1 cellular context compared by ENCODE assay signal in the genomic region with DNA sequence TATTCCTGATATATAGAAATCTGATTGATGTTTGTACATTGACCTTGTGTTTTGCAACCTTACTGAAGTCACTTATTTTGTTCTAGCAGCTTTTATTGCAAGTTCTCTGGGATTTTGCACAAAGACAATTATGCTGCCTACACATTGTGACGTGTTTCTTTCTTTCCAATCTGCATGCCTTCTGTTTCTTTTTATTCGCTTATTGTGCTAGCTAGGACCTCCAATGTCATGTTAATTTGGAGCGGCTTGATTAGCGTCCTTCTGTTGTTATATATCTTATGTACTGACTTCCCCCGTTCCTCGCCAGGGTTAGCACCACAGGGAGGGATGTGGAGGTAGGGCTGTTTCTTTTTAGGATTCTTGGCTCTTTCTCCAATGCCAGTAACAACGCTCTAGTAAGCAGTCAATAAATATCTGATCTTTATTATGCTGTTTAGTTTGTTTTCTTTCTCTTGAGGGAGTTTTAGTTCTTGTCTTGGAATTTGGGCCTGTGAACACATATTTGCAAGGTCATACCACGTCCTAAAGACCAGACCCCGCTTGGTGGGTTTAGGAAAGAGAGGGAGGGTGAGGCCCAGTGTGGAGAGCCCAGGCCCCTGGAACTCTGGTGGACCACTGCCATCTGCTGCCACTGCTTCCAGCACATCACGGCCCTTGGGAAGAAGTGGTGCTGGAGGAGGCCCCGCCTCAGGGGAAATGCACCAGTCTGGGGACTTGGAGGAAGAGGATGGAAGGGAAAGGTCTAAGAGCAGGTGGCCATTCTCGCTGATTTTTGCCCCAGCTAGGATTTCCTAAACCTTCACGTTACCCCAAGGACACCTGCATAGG.
TF ChIP-seq lines count a peak whose summit lies in the region.

No MANE protein-coding gene starts in this region.

TF ChIP-seq in GM23338, 12 proteins besides CTCF, POLR2A, EP300 and RAD21:
- TF ChIP-seq, protein P1, sequence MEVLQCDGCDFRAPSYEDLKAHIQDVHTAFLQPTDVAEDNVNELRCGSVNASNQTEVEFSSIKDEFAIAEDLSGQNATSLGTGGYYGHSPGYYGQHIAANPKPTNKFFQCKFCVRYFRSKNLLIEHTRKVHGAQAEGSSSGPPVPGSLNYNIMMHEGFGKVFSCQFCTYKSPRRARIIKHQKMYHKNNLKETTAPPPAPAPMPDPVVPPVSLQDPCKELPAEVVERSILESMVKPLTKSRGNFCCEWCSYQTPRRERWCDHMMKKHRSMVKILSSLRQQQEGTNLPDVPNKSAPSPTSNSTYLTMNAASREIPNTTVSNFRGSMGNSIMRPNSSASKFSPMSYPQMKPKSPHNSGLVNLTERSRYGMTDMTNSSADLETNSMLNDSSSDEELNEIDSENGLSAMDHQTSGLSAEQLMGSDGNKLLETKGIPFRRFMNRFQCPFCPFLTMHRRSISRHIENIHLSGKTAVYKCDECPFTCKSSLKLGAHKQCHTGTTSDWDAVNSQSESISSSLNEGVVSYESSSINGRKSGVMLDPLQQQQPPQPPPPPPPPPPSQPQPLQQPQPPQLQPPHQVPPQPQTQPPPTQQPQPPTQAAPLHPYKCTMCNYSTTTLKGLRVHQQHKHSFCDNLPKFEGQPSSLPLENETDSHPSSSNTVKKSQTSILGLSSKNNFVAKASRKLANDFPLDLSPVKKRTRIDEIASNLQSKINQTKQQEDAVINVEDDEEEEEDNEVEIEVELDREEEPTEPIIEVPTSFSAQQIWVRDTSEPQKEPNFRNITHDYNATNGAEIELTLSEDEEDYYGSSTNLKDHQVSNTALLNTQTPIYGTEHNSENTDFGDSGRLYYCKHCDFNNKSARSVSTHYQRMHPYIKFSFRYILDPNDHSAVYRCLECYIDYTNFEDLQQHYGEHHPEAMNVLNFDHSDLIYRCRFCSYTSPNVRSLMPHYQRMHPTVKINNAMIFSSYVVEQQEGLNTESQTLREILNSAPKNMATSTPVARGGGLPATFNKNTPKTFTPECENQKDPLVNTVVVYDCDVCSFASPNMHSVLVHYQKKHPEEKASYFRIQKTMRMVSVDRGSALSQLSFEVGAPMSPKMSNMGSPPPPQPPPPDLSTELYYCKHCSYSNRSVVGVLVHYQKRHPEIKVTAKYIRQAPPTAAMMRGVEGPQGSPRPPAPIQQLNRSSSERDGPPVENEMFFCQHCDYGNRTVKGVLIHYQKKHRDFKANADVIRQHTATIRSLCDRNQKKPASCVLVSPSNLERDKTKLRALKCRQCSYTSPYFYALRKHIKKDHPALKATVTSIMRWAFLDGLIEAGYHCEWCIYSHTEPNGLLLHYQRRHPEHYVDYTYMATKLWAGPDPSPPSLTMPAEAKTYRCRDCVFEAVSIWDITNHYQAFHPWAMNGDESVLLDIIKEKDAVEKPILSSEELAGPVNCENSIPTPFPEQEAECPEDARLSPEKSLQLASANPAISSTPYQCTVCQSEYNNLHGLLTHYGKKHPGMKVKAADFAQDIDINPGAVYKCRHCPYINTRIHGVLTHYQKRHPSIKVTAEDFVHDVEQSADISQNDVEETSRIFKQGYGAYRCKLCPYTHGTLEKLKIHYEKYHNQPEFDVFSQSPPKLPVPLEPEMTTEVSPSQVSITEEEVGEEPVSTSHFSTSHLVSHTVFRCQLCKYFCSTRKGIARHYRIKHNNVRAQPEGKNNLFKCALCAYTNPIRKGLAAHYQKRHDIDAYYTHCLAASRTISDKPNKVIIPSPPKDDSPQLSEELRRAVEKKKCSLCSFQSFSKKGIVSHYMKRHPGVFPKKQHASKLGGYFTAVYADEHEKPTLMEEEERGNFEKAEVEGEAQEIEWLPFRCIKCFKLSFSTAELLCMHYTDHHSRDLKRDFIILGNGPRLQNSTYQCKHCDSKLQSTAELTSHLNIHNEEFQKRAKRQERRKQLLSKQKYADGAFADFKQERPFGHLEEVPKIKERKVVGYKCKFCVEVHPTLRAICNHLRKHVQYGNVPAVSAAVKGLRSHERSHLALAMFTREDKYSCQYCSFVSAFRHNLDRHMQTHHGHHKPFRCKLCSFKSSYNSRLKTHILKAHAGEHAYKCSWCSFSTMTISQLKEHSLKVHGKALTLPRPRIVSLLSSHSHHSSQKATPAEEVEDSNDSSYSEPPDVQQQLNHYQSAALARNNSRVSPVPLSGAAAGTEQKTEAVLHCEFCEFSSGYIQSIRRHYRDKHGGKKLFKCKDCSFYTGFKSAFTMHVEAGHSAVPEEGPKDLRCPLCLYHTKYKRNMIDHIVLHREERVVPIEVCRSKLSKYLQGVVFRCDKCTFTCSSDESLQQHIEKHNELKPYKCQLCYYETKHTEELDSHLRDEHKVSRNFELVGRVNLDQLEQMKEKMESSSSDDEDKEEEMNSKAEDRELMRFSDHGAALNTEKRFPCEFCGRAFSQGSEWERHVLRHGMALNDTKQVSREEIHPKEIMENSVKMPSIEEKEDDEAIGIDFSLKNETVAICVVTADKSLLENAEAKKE (CRISPR knock-in tag; IDR thresholded peaks at IDR 0.05): no peak
- TF ChIP-seq, protein P2, sequence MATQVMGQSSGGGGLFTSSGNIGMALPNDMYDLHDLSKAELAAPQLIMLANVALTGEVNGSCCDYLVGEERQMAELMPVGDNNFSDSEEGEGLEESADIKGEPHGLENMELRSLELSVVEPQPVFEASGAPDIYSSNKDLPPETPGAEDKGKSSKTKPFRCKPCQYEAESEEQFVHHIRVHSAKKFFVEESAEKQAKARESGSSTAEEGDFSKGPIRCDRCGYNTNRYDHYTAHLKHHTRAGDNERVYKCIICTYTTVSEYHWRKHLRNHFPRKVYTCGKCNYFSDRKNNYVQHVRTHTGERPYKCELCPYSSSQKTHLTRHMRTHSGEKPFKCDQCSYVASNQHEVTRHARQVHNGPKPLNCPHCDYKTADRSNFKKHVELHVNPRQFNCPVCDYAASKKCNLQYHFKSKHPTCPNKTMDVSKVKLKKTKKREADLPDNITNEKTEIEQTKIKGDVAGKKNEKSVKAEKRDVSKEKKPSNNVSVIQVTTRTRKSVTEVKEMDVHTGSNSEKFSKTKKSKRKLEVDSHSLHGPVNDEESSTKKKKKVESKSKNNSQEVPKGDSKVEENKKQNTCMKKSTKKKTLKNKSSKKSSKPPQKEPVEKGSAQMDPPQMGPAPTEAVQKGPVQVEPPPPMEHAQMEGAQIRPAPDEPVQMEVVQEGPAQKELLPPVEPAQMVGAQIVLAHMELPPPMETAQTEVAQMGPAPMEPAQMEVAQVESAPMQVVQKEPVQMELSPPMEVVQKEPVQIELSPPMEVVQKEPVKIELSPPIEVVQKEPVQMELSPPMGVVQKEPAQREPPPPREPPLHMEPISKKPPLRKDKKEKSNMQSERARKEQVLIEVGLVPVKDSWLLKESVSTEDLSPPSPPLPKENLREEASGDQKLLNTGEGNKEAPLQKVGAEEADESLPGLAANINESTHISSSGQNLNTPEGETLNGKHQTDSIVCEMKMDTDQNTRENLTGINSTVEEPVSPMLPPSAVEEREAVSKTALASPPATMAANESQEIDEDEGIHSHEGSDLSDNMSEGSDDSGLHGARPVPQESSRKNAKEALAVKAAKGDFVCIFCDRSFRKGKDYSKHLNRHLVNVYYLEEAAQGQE (IDR thresholded peaks at IDR 0.05; ENCODE audit: unreplicated experiment): no peak
- TF ChIP-seq NANOG (IDR thresholded peaks at IDR 0.05; ENCODE audit: borderline replicate concordance) (no peak), EZH2 (IDR thresholded peaks at IDR 0.05; ENCODE audit: low read depth, unreplicated experiment) (no peak), ZNF114 (CRISPR knock-in tag; IDR thresholded peaks at IDR 0.05) (no peak), EZH2phosphoT487 (IDR thresholded peaks at IDR 0.05; ENCODE audit: unreplicated experiment) (no peak), CREB1 (CRISPR knock-in tag; IDR thresholded peaks at IDR 0.05; ENCODE audit: low read depth) (no peak), STAT1 (IDR thresholded peaks at IDR 0.05; ENCODE audit: unreplicated experiment) (no peak), POLR2AphosphoS5 (IDR thresholded peaks at IDR 0.05; ENCODE audit: low read depth) (no peak), JUNB (IDR thresholded peaks at IDR 0.05; ENCODE audit: unreplicated experiment) (no peak), ZNF331 (CRISPR knock-in tag; IDR thresholded peaks at IDR 0.05; ENCODE audit: low read depth) (no peak)
- TF ChIP-seq, protein P3, sequence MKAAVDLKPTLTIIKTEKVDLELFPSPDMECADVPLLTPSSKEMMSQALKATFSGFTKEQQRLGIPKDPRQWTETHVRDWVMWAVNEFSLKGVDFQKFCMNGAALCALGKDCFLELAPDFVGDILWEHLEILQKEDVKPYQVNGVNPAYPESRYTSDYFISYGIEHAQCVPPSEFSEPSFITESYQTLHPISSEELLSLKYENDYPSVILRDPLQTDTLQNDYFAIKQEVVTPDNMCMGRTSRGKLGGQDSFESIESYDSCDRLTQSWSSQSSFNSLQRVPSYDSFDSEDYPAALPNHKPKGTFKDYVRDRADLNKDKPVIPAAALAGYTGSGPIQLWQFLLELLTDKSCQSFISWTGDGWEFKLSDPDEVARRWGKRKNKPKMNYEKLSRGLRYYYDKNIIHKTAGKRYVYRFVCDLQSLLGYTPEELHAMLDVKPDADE (IDR thresholded peaks at IDR 0.05): no peak
